23 cellular contexts compared by ENCODE assay signal in genomic region chr11:120793150-120793549, GRCh38.
"Had no signal": no experiment of that assay in that cellular context is flagged by ENCODE, and none has a peak within 500 bp of the region (broad histone marks: within the 10 kb centered on the region; RNA-seq: fewer than 3 reads in every experiment).

No MANE protein-coding gene starts in this region.

- H3K27me3 ChIP-seq: colonic mucosa, dorsolateral prefrontal cortex had no signal

- DNase-seq: cerebellar nuclear complex; colonic mucosa; cortex of kidney; dermis blood vessel endothelial cell; dorsolateral prefrontal cortex; effector CD4-positive, alpha-beta T cell; effector CD8-positive, alpha-beta T cell; effector memory CD4-positive, alpha-beta T cell; effector memory CD8-positive, alpha-beta T cell; erythroblast; esophagus squamous epithelium; foreskin fibroblast; foreskin keratinocyte; foreskin melanocyte; gastrocnemius medialis; glutamatergic neuron had no signal

- H3K36me3 ChIP-seq: colonic mucosa, esophagus muscularis mucosa, esophagus squamous epithelium, gastrocnemius medialis, gastroesophageal sphincter had no signal

- H3K27ac ChIP-seq: colonic mucosa, coronary artery, dorsolateral prefrontal cortex, epithelial cell of prostate, esophagus muscularis mucosa, esophagus squamous epithelium, foreskin keratinocyte, gastrocnemius medialis, gastroesophageal sphincter had no signal

- H3K4me1 Mint-ChIP-seq: endodermal cell had no signal

- H3K9me3 ChIP-seq: colonic mucosa, esophagus muscularis mucosa, esophagus squamous epithelium, gastrocnemius medialis had no signal

- H3K4me3 Mint-ChIP-seq: dendritic cell treated with granulocyte-macrophage colony-stimulating factor and Interleukin-4, amounts not matched to agents 40 ng/mL and 50 ng/mL, for 4 days; effector memory CD8-positive, alpha-beta T cell; endodermal cell had no signal

- H3K4me1 ChIP-seq: colonic mucosa, esophagus muscularis mucosa, esophagus squamous epithelium, foreskin keratinocyte, gastrocnemius medialis, gastroesophageal sphincter had no signal

- ATAC-seq: effector memory CD8-positive, alpha-beta T cell; esophagus mucosa; foreskin keratinocyte; gastrocnemius medialis; gastroesophageal sphincter had no signal

- H3K27ac Mint-ChIP-seq: dendritic cell treated with granulocyte-macrophage colony-stimulating factor and Interleukin-4, amounts not matched to agents 40 ng/mL and 50 ng/mL, for 4 days; effector memory CD8-positive, alpha-beta T cell; endodermal cell had no signal

- H3K4me3 ChIP-seq: colonic mucosa, coronary artery, dorsolateral prefrontal cortex, esophagus muscularis mucosa, esophagus squamous epithelium, gastrocnemius medialis, gastroesophageal sphincter had no signal

- H3K9me3 Mint-ChIP-seq: dendritic cell treated with granulocyte-macrophage colony-stimulating factor and Interleukin-4, amounts not matched to agents 40 ng/mL and 50 ng/mL, for 4 days; effector memory CD8-positive, alpha-beta T cell; endodermal cell had no signal
